ENCODE assay signal across 9 cellular contexts in the genomic region with DNA sequence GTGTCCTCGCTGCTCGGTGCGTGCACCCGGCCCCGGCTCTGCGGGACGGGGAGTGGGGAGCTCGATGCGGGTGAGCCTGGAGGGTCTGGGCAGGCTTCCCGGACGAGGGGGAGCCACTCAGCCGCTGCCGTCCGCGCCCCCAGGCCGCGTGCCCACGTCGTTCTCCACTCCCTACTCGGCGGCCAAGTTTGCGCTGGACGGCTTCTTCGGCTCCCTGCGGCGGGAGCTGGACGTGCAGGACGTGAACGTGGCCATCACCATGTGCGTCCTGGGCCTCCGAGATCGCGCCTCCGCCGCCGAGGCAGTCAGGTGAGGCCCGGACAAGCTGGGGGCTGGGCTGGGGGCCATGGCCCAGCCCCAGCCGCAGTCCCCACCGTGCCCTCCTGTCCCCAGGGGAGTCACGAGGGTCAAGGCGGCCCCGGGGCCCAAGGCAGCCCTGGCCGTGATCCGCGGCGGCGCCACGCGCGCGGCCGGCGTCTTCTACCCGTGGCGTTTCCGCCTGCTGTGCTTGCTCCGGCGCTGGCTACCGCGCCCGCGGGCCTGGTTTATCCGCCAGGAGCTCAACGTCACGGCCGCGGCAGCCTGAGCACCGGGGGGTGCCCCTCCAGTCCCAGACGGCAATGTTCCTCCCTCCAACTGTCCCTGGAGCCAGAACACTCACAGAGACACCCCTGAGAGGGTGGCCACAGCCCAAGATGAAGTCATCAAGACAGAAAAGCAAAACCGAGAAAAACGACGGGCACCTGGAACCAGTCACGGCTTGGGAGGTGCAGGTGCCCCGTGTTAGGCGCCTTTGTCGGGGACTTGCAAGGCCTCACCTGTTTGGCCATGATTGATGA. TPM values are rescaled to one million over a fixed set of nuclear protein-coding genes. Genes with fewer than 3 reads are reported as not detected.
DNase-seq lines count a peak whose midpoint lies in the region; ATAC-seq and TF ChIP-seq lines count a peak whose summit lies in the region.
"Had no signal": no experiment of that assay in that cellular context is flagged by ENCODE, and none has a peak within 500 bp of the region (broad histone marks: within the 10 kb centered on the region; RNA-seq: fewer than 3 reads in every experiment).

No MANE protein-coding gene starts in this region.

- H3K4me3 ChIP-seq in stomach, result peak overlapping the region; percentile 60 to 70 (median 65)

- H3K27ac Mint-ChIP-seq in activated T-helper 2 cell treated with anti-CD3 and anti-CD28 coated beads, Interferon-gamma antibody, Interleukin-2, Interleukin-4, amounts not matched to agents 10 μg/mL and 5 μg/mL and 100 μg/mL, durations not matched to agents 14 hours and 24 hours and 36 hours, result no peak overlapping the region

- TF ChIP-seq EP300 in stomach (IDR thresholded peaks at IDR 0.05), result no peak

- H3K4me1 ChIP-seq in stomach, result peaks cover 33 to 52% (median 42%) of the 10 kb centered on the region in 4 donors

- no peak for ATAC-seq in HG03521 (IDR thresholded peaks at IDR 0.05; ENCODE audit: unreplicated experiment)
- ATAC-seq in left lobe of liver, result no peak

- H3K9me3 Mint-ChIP-seq in activated T-helper 2 cell treated with anti-CD3 and anti-CD28 coated beads, Interferon-gamma antibody, Interleukin-2, Interleukin-4, amounts not matched to agents 10 μg/mL and 5 μg/mL and 100 μg/mL, durations not matched to agents 14 hours and 24 hours and 36 hours, result no peaks in the 10 kb centered on the region

- peak in 1 of 7 experiments; percentile 37 for TF ChIP-seq CTCF in stomach (IDR thresholded peaks at IDR 0.05)

- peak overlapping the region; percentile 78 for H3K4me3 Mint-ChIP-seq in activated T-helper 2 cell treated with anti-CD3 and anti-CD28 coated beads, Interferon-gamma antibody, Interleukin-2, Interleukin-4, amounts not matched to agents 10 μg/mL and 5 μg/mL and 100 μg/mL, durations not matched to agents 14 hours and 24 hours and 36 hours (ENCODE audit: low read depth)

- DNase-seq in DMS53 (lab: John Stamatoyannopoulos, UW), result peak; percentile 48
- no peak for DNase-seq in DMS53 treated with DMSO at 0.1 percent for 48 hours (lab: John Stamatoyannopoulos, UW; ENCODE audit: unreplicated experiment)
- DNase-seq in activated T-helper 2 cell treated with anti-CD3 and anti-CD28 coated beads, Interferon-gamma antibody, Interleukin-2, Interleukin-4, amounts not matched to agents 10 μg/mL and 5 μg/mL and 100 μg/mL, durations not matched to agents 14 hours and 24 hours and 36 hours (ENCODE audit: low spot score), result no peak
- DNase-seq in iPS-NIHi11 (ENCODE audit: low spot score), result peak; percentile 3
- no peak for DNase-seq in stomach
- DNase-seq in left lobe of liver (ENCODE audit: low spot score), result no peak
- DNase-seq in NCI-H1930 (lab: John Stamatoyannopoulos, UW), result no peak

- 55 to 80% (median 58%) methylated on average over 16 to 76 of the region's 76 CpGs for WGBS in stomach, 5 donors

- peaks cover 25% of the 10 kb centered on the region for H3K36me3 Mint-ChIP-seq in activated T-helper 2 cell treated with anti-CD3 and anti-CD28 coated beads, Interferon-gamma antibody, Interleukin-2, Interleukin-4, amounts not matched to agents 10 μg/mL and 5 μg/mL and 100 μg/mL, durations not matched to agents 14 hours and 24 hours and 36 hours (ENCODE audit: low read depth)

- H3K27me3 Mint-ChIP-seq in activated T-helper 2 cell treated with anti-CD3 and anti-CD28 coated beads, Interferon-gamma antibody, Interleukin-2, Interleukin-4, amounts not matched to agents 10 μg/mL and 5 μg/mL and 100 μg/mL, durations not matched to agents 14 hours and 24 hours and 36 hours (ENCODE audit: low read depth), result no peaks in the 10 kb centered on the region

- no peaks in the 10 kb centered on the region for H3K9me3 ChIP-seq in stomach

- H3K36me3 ChIP-seq in stomach, result peaks cover 10 to 12% (median 12%) of the 10 kb centered on the region in 4 donors

- H3K27ac ChIP-seq in stomach, result peak overlapping the region; percentile 83 to 92 (median 88)

- intact Hi-C loops in activated T-helper 2 cell treated with anti-CD3 and anti-CD28 coated beads, Interferon-gamma antibody, Interleukin-2, Interleukin-4, amounts not matched to agents 10 μg/mL and 5 μg/mL and 100 μg/mL, durations not matched to agents 14 hours and 24 hours and 36 hours (cut with micrococcal nuclease), result no loop called here
- intact Hi-C loops in stomach (cut with DNase I; ENCODE audit: low total_unique reads), result no loop called here

- H3K27me3 ChIP-seq in stomach, result no peaks in the 10 kb centered on the region

- H3K4me1 Mint-ChIP-seq in activated T-helper 2 cell treated with anti-CD3 and anti-CD28 coated beads, Interferon-gamma antibody, Interleukin-2, Interleukin-4, amounts not matched to agents 10 μg/mL and 5 μg/mL and 100 μg/mL, durations not matched to agents 14 hours and 24 hours and 36 hours (ENCODE audit: low read depth), result peaks cover 15% of the 10 kb centered on the region

- TF ChIP-seq POLR2A in stomach (IDR thresholded peaks at IDR 0.05), result no peak

RNA-seq across cellular contexts. Expression of a gene that starts 2.5 kb away (rescaled TPM):
- 996 and 1,031 TPM in 2 replicates for total RNA-seq in activated T-helper 2 cell treated with anti-CD3 and anti-CD28 coated beads, Interferon-gamma antibody, Interleukin-2, Interleukin-4, amounts not matched to agents 10 μg/mL and 5 μg/mL and 100 μg/mL, durations not matched to agents 14 hours and 24 hours and 36 hours
- 100 to 1,000 TPM; 121 to 772 (median 289) TPM for total RNA-seq in stomach
- 1,000 to 10,000 TPM; 1,713 to 2,132 (median 1,726) TPM for polyA plus RNA-seq in stomach
- total RNA-seq in left lobe of liver, result 241 TPM

RNA-seq across cellular contexts. Expression of a gene that starts 6.8 kb away (rescaled TPM):
- 2.0 and 2.5 TPM in 2 replicates for total RNA-seq in activated T-helper 2 cell treated with anti-CD3 and anti-CD28 coated beads, Interferon-gamma antibody, Interleukin-2, Interleukin-4, amounts not matched to agents 10 μg/mL and 5 μg/mL and 100 μg/mL, durations not matched to agents 14 hours and 24 hours and 36 hours
- 10 to 100 TPM in 1 of 5 donors, 1 to 10 TPM in 3, under 1 TPM in 1; 0.89 to 26.8 (median 2.0) TPM for total RNA-seq in stomach
- polyA plus RNA-seq in stomach, result 10 to 100 TPM in 2 of 3 donors, 1 to 10 TPM in 1; 8.9 to 16.5 (median 11.2) TPM
- total RNA-seq in left lobe of liver, result 4.1 TPM

RNA-seq across cellular contexts. Expression of a gene that starts 7.3 kb away (rescaled TPM):
- total RNA-seq in activated T-helper 2 cell treated with anti-CD3 and anti-CD28 coated beads, Interferon-gamma antibody, Interleukin-2, Interleukin-4, amounts not matched to agents 10 μg/mL and 5 μg/mL and 100 μg/mL, durations not matched to agents 14 hours and 24 hours and 36 hours, result 54.3 and 60.9 TPM in 2 replicates
- 100 to 1,000 TPM in 1 of 5 donors, 10 to 100 TPM in 4; 11.0 to 171 (median 27.5) TPM for total RNA-seq in stomach
- 100 to 1,000 TPM in 2 of 3 donors, 10 to 100 TPM in 1; 96.7 to 136 (median 121) TPM for polyA plus RNA-seq in stomach
- 38.4 TPM for total RNA-seq in left lobe of liver

RNA-seq across cellular contexts. Expression of a gene that starts 32.4 kb away (rescaled TPM):
- total RNA-seq in activated T-helper 2 cell treated with anti-CD3 and anti-CD28 coated beads, Interferon-gamma antibody, Interleukin-2, Interleukin-4, amounts not matched to agents 10 μg/mL and 5 μg/mL and 100 μg/mL, durations not matched to agents 14 hours and 24 hours and 36 hours, result 192 and 196 TPM in 2 replicates
- total RNA-seq in stomach (100 to 1,000 TPM in 1 of 5 donors, 10 to 100 TPM in 3, 1 to 10 TPM in 1; 8.8 to 169 (median 57.4) TPM), left lobe of liver (68.7 TPM)
- polyA plus RNA-seq in stomach, result 10 to 100 TPM; 41.3 to 43.3 (median 41.7) TPM

RNA-seq across cellular contexts. Expression of a gene that starts 32.9 kb away (rescaled TPM):
- total RNA-seq in activated T-helper 2 cell treated with anti-CD3 and anti-CD28 coated beads, Interferon-gamma antibody, Interleukin-2, Interleukin-4, amounts not matched to agents 10 μg/mL and 5 μg/mL and 100 μg/mL, durations not matched to agents 14 hours and 24 hours and 36 hours, result not detected in 2 replicates
- not detected for total RNA-seq in stomach
- not detected for polyA plus RNA-seq in stomach
- total RNA-seq in left lobe of liver, result not detected
- total RNA-seq: T-helper 1 cell treated with Interleukin-12 subunit alpha and Interleukin-12 subunit beta and Interleukin-4 antibody, amounts not matched to agents 30 ng/mL and 1 ng/mL, for 36 hours had no signal

Comparison
In these comparisons a context has a peak if more than half of its experiments do, and no peak if none do; other contexts are left out.
1. DNase-seq: peak in DMS53 (single experiment) and iPS-NIHi11 (single experiment); none in DMS53 treated with DMSO at 0.1 percent for 48 hours (single experiment), activated T-helper 2 cell treated with anti-CD3 and anti-CD28 coated beads, Interferon-gamma antibody, Interleukin-2, Interleukin-4, amounts not matched to agents 10 μg/mL and 5 μg/mL and 100 μg/mL, durations not matched to agents 14 hours and 24 hours and 36 hours (single experiment), stomach (single experiment), left lobe of liver (single experiment) and NCI-H1930 (0 of 2).